ENCODE assay signal across 33 cellular contexts in the genomic region with DNA sequence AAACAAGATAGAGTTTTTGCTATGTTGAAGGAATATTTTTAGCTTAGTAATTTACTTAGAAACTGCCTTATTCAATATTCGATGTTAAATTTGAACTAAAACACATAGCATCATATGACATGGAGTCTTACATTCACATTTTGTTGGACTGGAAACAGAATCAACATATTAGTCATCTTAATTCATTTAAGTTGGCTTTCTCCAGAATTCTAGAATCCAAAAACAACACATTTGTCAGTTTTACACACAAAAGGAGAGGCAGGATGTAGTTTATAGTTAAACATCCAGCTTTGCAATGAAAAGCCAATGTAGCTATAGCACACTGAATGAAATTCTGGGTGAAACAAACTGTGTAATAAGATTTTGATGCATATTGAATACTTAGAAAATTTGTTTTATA. TPM values are rescaled to one million over a fixed set of nuclear protein-coding genes. Genes with fewer than 3 reads are reported as not detected.
DNase-seq lines count a peak whose midpoint lies in the region; TF ChIP-seq lines count a peak whose summit lies in the region.
"Had no signal": no experiment of that assay in that cellular context is flagged by ENCODE, and none has a peak within 500 bp of the region (broad histone marks: within the 10 kb centered on the region; RNA-seq: fewer than 3 reads in every experiment).

No MANE protein-coding gene starts in this region.

- no peaks in the 10 kb centered on the region for H3K79me2 ChIP-seq in ACC112 (ENCODE audit: control insufficient read depth, insufficient read depth, low read length, unreplicated experiment)

- H3K9me3 ChIP-seq in esophagus squamous epithelium (no peaks in the 10 kb centered on the region), neuronal stem cell (replicated peaks in 1 of 2; ENCODE audit: control insufficient read depth in 2 of 2, insufficient read depth in 1 of 2, low read depth in 1 of 2, low read length in 2 of 2) (no peaks in the 10 kb centered on the region)
- H3K9me3 ChIP-seq: ovary, SJSA1, uterus had no signal

- H3K36me3 ChIP-seq in ACC112 (ENCODE audit: insufficient read depth, low read length) (no peaks in the 10 kb centered on the region), esophagus squamous epithelium (no peaks in the 10 kb centered on the region), neuronal stem cell (replicated peaks in 1 of 2; ENCODE audit: control insufficient read depth in 2 of 2, insufficient read depth in 2 of 2, low read length in 2 of 2) (no peaks in the 10 kb centered on the region)
- H3K36me3 ChIP-seq: ascending aorta, left ventricle myocardium inferior, ovary, SJSA1, uterus had no signal

- DNase-seq in astrocyte of the cerebellum (ENCODE audit: low read depth) (peak; percentile 61), fibroblast of gingiva (ENCODE audit: low read depth) (peak; percentile 53), osteocyte (ENCODE audit: extremely low spot score, unreplicated experiment) (no peak), esophagus squamous epithelium (lab: John Stamatoyannopoulos, UW) (no peak), neuronal stem cell (ENCODE audit: low spot score) (no peak), NCI-H524 treated with DMSO at 0.1 percent for 48 hours (lab: John Stamatoyannopoulos, UW) (no peak)
- DNase-seq in activated naive CD4-positive, alpha-beta T cell treated with anti-CD3 and anti-CD28 coated beads, Interleukin-2, amount 50 U/mL, for 16 hours: no peak
- DNase-seq: activated CD4-positive, CD25-positive, alpha-beta regulatory T cell treated with anti-CD3 and anti-CD28 coated beads, Interleukin-2, amount 50 U/mL, for 72 hours; activated CD8-positive, alpha-beta T cell treated with anti-CD3 and anti-CD28 coated beads for 36 hours; AML-193; CD8-positive, alpha-beta T cell; DMS 273 treated with DMSO at 0.1 percent for 48 hours; EL; KBM-7; left ventricle myocardium inferior; MM.1S; naive B cell; NCI-H1417 treated with DMSO at 0.1 percent for 48 hours; NCI-H2081 treated with DMSO at 0.1 percent for 48 hours; NCI-H345; NCI-H774; ovary; RPMI8226; stimulated activated naive B cell treated with anti-CD40 and anti-IgM and Interleukin-4, amounts not matched to agents 10 μg/mL and 1 μg/mL and 100 μg/mL, for 72 hours; uterus had no signal

- H2BK5ac ChIP-seq in neuronal stem cell (ENCODE audit: low read length): no peak overlapping the region

- no peak overlapping the region for H4K8ac ChIP-seq in neuronal stem cell (ENCODE audit: low read depth, low read length)

- no peak overlapping the region for H3K9ac ChIP-seq in neuronal stem cell (ENCODE audit: low read depth, low read length, poor library complexity)

- H3K4me2 ChIP-seq in neuronal stem cell (ENCODE audit: insufficient read depth, low read length, poor library complexity, severe bottlenecking): no peak overlapping the region

- no peaks in the 10 kb centered on the region for H3K36me3 Mint-ChIP-seq in osteocyte (ENCODE audit: unreplicated experiment)
- H3K36me3 Mint-ChIP-seq: activated naive CD4-positive, alpha-beta T cell treated with anti-CD3 and anti-CD28 coated beads, Interleukin-2, amount 50 U/mL, for 72 hours; mesothelial cell of epicardium had no signal

- H3K27ac ChIP-seq in ACC112 (ENCODE audit: low read depth, low read length) (peak overlapping the region; percentile 82), esophagus squamous epithelium (no peak overlapping the region), neuronal stem cell (replicated peaks; ENCODE audit: low read length) (no peak overlapping the region)
- H3K27ac ChIP-seq: left ventricle myocardium inferior, ovary, SJSA1, uterus had no signal

- TF ChIP-seq CTCF in astrocyte of the cerebellum (IDR thresholded peaks at IDR 0.05; ENCODE audit: low read depth, low read length, missing control alignments) (no peak), osteocyte (IDR thresholded peaks at IDR 0.05) (no peak), esophagus squamous epithelium (IDR thresholded peaks at IDR 0.05) (no peak)

- H2AK5ac ChIP-seq in neuronal stem cell (ENCODE audit: low read depth, low read length): no peak overlapping the region

- peaks cover 7% of the 10 kb centered on the region for H3K9me3 Mint-ChIP-seq in osteocyte (ENCODE audit: unreplicated experiment)
- H3K9me3 Mint-ChIP-seq: activated CD8-positive, alpha-beta T cell treated with anti-CD3 and anti-CD28 coated beads for 36 hours; activated naive CD4-positive, alpha-beta T cell treated with anti-CD3 and anti-CD28 coated beads, Interleukin-2, amount 50 U/mL, for 72 hours; activated T-helper 17 cell treated with anti-CD3 and anti-CD28 coated beads, Interleukin-2, amount 50 U/mL, for 72 hours; CD8-positive, alpha-beta T cell; mesothelial cell of epicardium; naive B cell; stimulated activated naive B cell treated with anti-CD40 and anti-IgM and Interleukin-4, amounts not matched to agents 10 μg/mL and 1 μg/mL and 100 μg/mL, for 72 hours; T-helper 1 cell treated with Interleukin-12 subunit alpha and Interleukin-12 subunit beta and Interleukin-4 antibody, amounts not matched to agents 30 μg/mL and 1 μg/mL, for 36 hours had no signal

- H2AFZ ChIP-seq in ACC112 (ENCODE audit: low read length, unreplicated experiment): peak overlapping the region; percentile 11
- H2AFZ ChIP-seq in neuronal stem cell (ENCODE audit: low read length): no peak overlapping the region

- peak overlapping the region; percentile 84 for H3K27ac Mint-ChIP-seq in osteocyte (ENCODE audit: unreplicated experiment)
- H3K27ac Mint-ChIP-seq: activated CD8-positive, alpha-beta T cell treated with anti-CD3 and anti-CD28 coated beads for 36 hours; activated naive CD4-positive, alpha-beta T cell treated with anti-CD3 and anti-CD28 coated beads, Interleukin-2, amount 50 U/mL, for 72 hours; activated T-helper 17 cell treated with anti-CD3 and anti-CD28 coated beads, Interleukin-2, amount 50 U/mL, for 72 hours; CD8-positive, alpha-beta T cell; mesothelial cell of epicardium; stimulated activated naive B cell treated with anti-CD40 and anti-IgM and Interleukin-4, amounts not matched to agents 10 μg/mL and 1 μg/mL and 100 μg/mL, for 72 hours; T-helper 1 cell treated with Interleukin-12 subunit alpha and Interleukin-12 subunit beta and Interleukin-4 antibody, amounts not matched to agents 30 μg/mL and 1 μg/mL, for 36 hours had no signal

- H3K14ac ChIP-seq in neuronal stem cell (ENCODE audit: low read length): no peak overlapping the region

- H3K4me1 ChIP-seq in ACC112 (ENCODE audit: control insufficient read depth, insufficient read depth, low read length, unreplicated experiment): peaks cover 20% of the 10 kb centered on the region
- H3K4me1 ChIP-seq in esophagus squamous epithelium: no peaks in the 10 kb centered on the region
- peaks cover 0 to under 1% of the 10 kb centered on the region in 2 donors for H3K4me1 ChIP-seq in neuronal stem cell (ENCODE audit: control insufficient read depth in 2 of 2, insufficient read depth in 1 of 2, low read depth in 1 of 2, low read length in 2 of 2)
- H3K4me1 ChIP-seq: left ventricle myocardium inferior, SJSA1, uterus had no signal

- H3K23ac ChIP-seq in neuronal stem cell (ENCODE audit: low read depth, low read length, poor library complexity): no peak overlapping the region

- H3K4me3 Mint-ChIP-seq in osteocyte (ENCODE audit: unreplicated experiment): peak overlapping the region; percentile 29
- H3K4me3 Mint-ChIP-seq: activated CD8-positive, alpha-beta T cell treated with anti-CD3 and anti-CD28 coated beads for 36 hours; activated T-helper 17 cell treated with anti-CD3 and anti-CD28 coated beads, Interleukin-2, amount 50 U/mL, for 72 hours; CD8-positive, alpha-beta T cell; mesothelial cell of epicardium; naive B cell; stimulated activated naive B cell treated with anti-CD40 and anti-IgM and Interleukin-4, amounts not matched to agents 10 μg/mL and 1 μg/mL and 100 μg/mL, for 72 hours; T-helper 1 cell treated with Interleukin-12 subunit alpha and Interleukin-12 subunit beta and Interleukin-4 antibody, amounts not matched to agents 30 μg/mL and 1 μg/mL, for 36 hours had no signal

- no peaks in the 10 kb centered on the region for H3K27me3 Mint-ChIP-seq in osteocyte (ENCODE audit: unreplicated experiment)
- H3K27me3 Mint-ChIP-seq: activated CD8-positive, alpha-beta T cell treated with anti-CD3 and anti-CD28 coated beads for 36 hours; activated T-helper 17 cell treated with anti-CD3 and anti-CD28 coated beads, Interleukin-2, amount 50 U/mL, for 72 hours; naive B cell; stimulated activated naive B cell treated with anti-CD40 and anti-IgM and Interleukin-4, amounts not matched to agents 10 μg/mL and 1 μg/mL and 100 μg/mL, for 72 hours had no signal

- no peak overlapping the region for H3K4ac ChIP-seq in neuronal stem cell (ENCODE audit: low read length)

- no peak overlapping the region for H3K18ac ChIP-seq in neuronal stem cell (ENCODE audit: low read length)

- no peak overlapping the region for H4K91ac ChIP-seq in neuronal stem cell (ENCODE audit: low read depth, low read length, poor library complexity)

- no peaks in the 10 kb centered on the region for H3K79me1 ChIP-seq in neuronal stem cell (ENCODE audit: low read depth, low read length)

- peaks cover 31% of the 10 kb centered on the region for H3K4me1 Mint-ChIP-seq in osteocyte (ENCODE audit: unreplicated experiment)
- H3K4me1 Mint-ChIP-seq: activated T-helper 17 cell treated with anti-CD3 and anti-CD28 coated beads, Interleukin-2, amount 50 U/mL, for 72 hours; mesothelial cell of epicardium had no signal

- no peak overlapping the region for H2BK12ac ChIP-seq in neuronal stem cell (ENCODE audit: low read length)

- peak overlapping the region; percentile 56 for H3K4me3 ChIP-seq in ACC112 (ENCODE audit: low read depth, low read length)
- no peak overlapping the region for H3K4me3 ChIP-seq in astrocyte of the cerebellum (ENCODE audit: low read depth, low read length)
- no peak overlapping the region for H3K4me3 ChIP-seq in esophagus squamous epithelium
- H3K4me3 ChIP-seq in neuronal stem cell (ENCODE audit: low read length in 2 of 2): no peak overlapping the region
- H3K4me3 ChIP-seq: ascending aorta, GM12878, left ventricle myocardium inferior, ovary, SJSA1, uterus had no signal

- no peak overlapping the region for H2BK15ac ChIP-seq in neuronal stem cell (ENCODE audit: low read length)

- in situ Hi-C loops in astrocyte of the cerebellum (cut with HindIII; ENCODE audit: low sequenced_read_pairs): no loop called here

- intact Hi-C loops in esophagus squamous epithelium (cut with DNase I): no loop called here

- 35 to 43% methylated on average over 1 of the region's 1 CpG for WGBS in esophagus squamous epithelium, 2 donors
- WGBS in neuronal stem cell (ENCODE audit: extremely low coverage in 2 of 2, insufficient read length in 2 of 2, insufficient replicate concordance in 1 of 2), 2 donors: no CpG with 5 or more reads among the region's 1 CpG

- no peaks in the 10 kb centered on the region for H3K27me3 ChIP-seq in ACC112 (ENCODE audit: insufficient read depth, low read length)
- H3K27me3 ChIP-seq in esophagus squamous epithelium: no peaks in the 10 kb centered on the region
- H3K27me3 ChIP-seq in neuronal stem cell (ENCODE audit: control insufficient read depth in 3 of 3, insufficient read depth in 3 of 3, low read depth in 1 of 3, low read length in 3 of 3): no peaks in the 10 kb centered on the region
- H3K27me3 ChIP-seq: ascending aorta, ovary, SJSA1, uterus had no signal

- no peak for TF ChIP-seq POLR2A in esophagus squamous epithelium (IDR thresholded peaks at IDR 0.05)

- no peak overlapping the region for H2BK120ac ChIP-seq in neuronal stem cell (ENCODE audit: low read depth, low read length)

RNA-seq across cellular contexts. Expression of a gene that starts 43.3 kb away (rescaled TPM):
- 28.2 and 29.7 TPM in 2 replicates for total RNA-seq in osteocyte
- total RNA-seq in esophagus squamous epithelium: 10 to 100 TPM; 20.9 to 31.1 (median 27.5) TPM
- polyA plus RNA-seq in neuronal stem cell (2013, experiment 1 of 2): 29.3 TPM
- 28.6 TPM for polyA plus RNA-seq in neuronal stem cell (2013, experiment 2 of 2)

Comparison
In these comparisons a context has a peak if more than half of its experiments do, and no peak if none do; other contexts are left out.
1. DNase-seq: peak in astrocyte of the cerebellum (single experiment) and fibroblast of gingiva (single experiment); none in osteocyte (single experiment), activated naive CD4-positive, alpha-beta T cell treated with anti-CD3 and anti-CD28 coated beads, Interleukin-2, amount 50 U/mL, for 16 hours (single experiment), esophagus squamous epithelium (single experiment), neuronal stem cell (single experiment) and NCI-H524 treated with DMSO at 0.1 percent for 48 hours (single experiment).